8 cellular contexts compared by ENCODE assay signal in genomic region chr18:36067118-36067957, GRCh38. TPM values are rescaled to one million over a fixed set of nuclear protein-coding genes. Genes with fewer than 3 reads are reported as not detected.
DNase-seq lines count a peak whose midpoint lies in the region; ATAC-seq and TF ChIP-seq lines count a peak whose summit lies in the region.

TSS of gene RPRD1A (minus strand) at chr18:36067559. CDS start at chr18:36067404, 155 bp downstream.

- intact Hi-C loops in left cardiac atrium (cut with DNase I): no loop called here

- no peaks in the 10 kb centered on the region for H3K27me3 Mint-ChIP-seq in T-helper 1 cell treated with Interleukin-12 subunit alpha and Interleukin-12 subunit beta and Interleukin-4 antibody, amounts not matched to agents 30 μg/mL and 1 μg/mL, for 36 hours (ENCODE audit: low read depth)
- peaks cover 5% of the 10 kb centered on the region for H3K27me3 Mint-ChIP-seq in progenitor cell of endocrine pancreas

- ATAC-seq in HG02884 (IDR thresholded peaks at IDR 0.05; ENCODE audit: unreplicated experiment) (peak; percentile 87), left cardiac atrium (peak; percentile 98 to 99)

- H3K27ac Mint-ChIP-seq in T-helper 1 cell treated with Interleukin-12 subunit alpha and Interleukin-12 subunit beta and Interleukin-4 antibody, amounts not matched to agents 30 μg/mL and 1 μg/mL, for 36 hours: peak within 1 kb of the TSS; percentile 92
- peak within 1 kb of the TSS; percentile 99 for H3K27ac Mint-ChIP-seq in progenitor cell of endocrine pancreas

- DNase-seq in GM13977 (ENCODE audit: low spot score) (peak; percentile 98), NCI-H1694 (lab: John Stamatoyannopoulos, UW) (peak; percentile 87), amniotic stem cell (lab: John Stamatoyannopoulos, UW) (peak; percentile 93), left cardiac atrium (peak; percentile 98), progenitor cell of endocrine pancreas (ENCODE audit: low spot score, unreplicated experiment) (peak; percentile 96), ureter (ENCODE audit: low spot score) (peak; percentile 98)

- H3K9me3 Mint-ChIP-seq in T-helper 1 cell treated with Interleukin-12 subunit alpha and Interleukin-12 subunit beta and Interleukin-4 antibody, amounts not matched to agents 30 μg/mL and 1 μg/mL, for 36 hours: no peaks in the 10 kb centered on the region
- peaks cover 3% of the 10 kb centered on the region for H3K9me3 Mint-ChIP-seq in progenitor cell of endocrine pancreas (ENCODE audit: low read depth)

- H3K4me3 Mint-ChIP-seq in T-helper 1 cell treated with Interleukin-12 subunit alpha and Interleukin-12 subunit beta and Interleukin-4 antibody, amounts not matched to agents 30 μg/mL and 1 μg/mL, for 36 hours: peak within 1 kb of the TSS; percentile 89
- H3K4me3 Mint-ChIP-seq in progenitor cell of endocrine pancreas (ENCODE audit: low read depth): peak within 1 kb of the TSS; percentile 89

- TF ChIP-seq CTCF in GM13977 (IDR thresholded peaks at IDR 0.05; ENCODE audit: extremely low read depth, insufficient read depth, missing control alignments): no peak
- TF ChIP-seq CTCF in progenitor cell of endocrine pancreas (IDR thresholded peaks at IDR 0.05; ENCODE audit: unreplicated experiment): no peak

- peaks cover 28% of the 10 kb centered on the region for H3K4me1 Mint-ChIP-seq in T-helper 1 cell treated with Interleukin-12 subunit alpha and Interleukin-12 subunit beta and Interleukin-4 antibody, amounts not matched to agents 30 μg/mL and 1 μg/mL, for 36 hours (ENCODE audit: low read depth)
- peaks cover 12% of the 10 kb centered on the region for H3K4me1 Mint-ChIP-seq in progenitor cell of endocrine pancreas (ENCODE audit: low read depth)

- in situ Hi-C loops in GM13977 (cut with MboI; ENCODE audit: low pct_unique_long_range_greater_than_20kb, low sequenced_read_pairs, unreplicated experiment): no loop called here

- H3K36me3 Mint-ChIP-seq in T-helper 1 cell treated with Interleukin-12 subunit alpha and Interleukin-12 subunit beta and Interleukin-4 antibody, amounts not matched to agents 30 μg/mL and 1 μg/mL, for 36 hours (ENCODE audit: low read depth): peaks cover 5% of the 10 kb centered on the region
- peaks cover 9% of the 10 kb centered on the region for H3K36me3 Mint-ChIP-seq in progenitor cell of endocrine pancreas (ENCODE audit: insufficient read depth)

RNA-seq across cellular contexts. Expression of gene RPRD1A, which starts in this region (rescaled TPM):
- 10 to 100 TPM; 43.0 to 43.1 TPM for total RNA-seq in left cardiac atrium
- 72.4 and 75.2 TPM in 2 replicates for total RNA-seq in progenitor cell of endocrine pancreas
- total RNA-seq in ureter: 72.2 TPM

Comparison
In these comparisons a context has a peak if more than half of its experiments do, and no peak if none do; other contexts are left out.
1. Peak in every context shown above with its lines: DNase-seq and ATAC-seq.